In genomic region chr19:16454519-16454918, GRCh38 we compare ENCODE assay signal across 19 cellular contexts. TPM values are rescaled to one million over a fixed set of nuclear protein-coding genes. Genes with fewer than 3 reads are reported as not detected.
DNase-seq lines count a peak whose midpoint lies in the region; TF ChIP-seq lines count a peak whose summit lies in the region.
"Had no signal": no experiment of that assay in that cellular context is flagged by ENCODE, and none has a peak within 500 bp of the region (broad histone marks: within the 10 kb centered on the region; RNA-seq: fewer than 3 reads in every experiment).

No MANE protein-coding gene starts in this region.

- peaks cover 6% of the 10 kb centered on the region for H3K36me3 ChIP-seq in OCI-LY1 (ENCODE audit: insufficient read depth, low read length)
- H3K36me3 ChIP-seq in stomach = no peaks in the 10 kb centered on the region
- H3K36me3 ChIP-seq in mesendoderm (ENCODE audit: control insufficient read depth, insufficient read depth, low read length) = no peaks in the 10 kb centered on the region

- H3K27ac ChIP-seq in OCI-LY1 (ENCODE audit: low read depth, low read length, poor library complexity, severe bottlenecking) (peak overlapping the region; percentile 59), cingulate gyrus (ENCODE audit: low read depth, low read length) (peak overlapping the region; percentile 24), stomach (peak overlapping the region in 4 of 5 donors; percentile 3 to 34 (median 12)), mesendoderm (ENCODE audit: low read depth, low read length) (no peak overlapping the region)
- H3K27ac ChIP-seq: foreskin keratinocyte had no signal

- peaks cover 25% of the 10 kb centered on the region for H3K79me1 ChIP-seq in mesendoderm (ENCODE audit: low read length)

- H2BK5ac ChIP-seq in mesendoderm (ENCODE audit: low read length) = no peak overlapping the region

- H4K8ac ChIP-seq in mesendoderm (ENCODE audit: low read depth, low read length) = no peak overlapping the region

- TF ChIP-seq EP300 in stomach (IDR thresholded peaks at IDR 0.05) = no peak

- intact Hi-C loops in stomach (cut with DNase I; ENCODE audit: low total_unique reads) = no loop called here

- peaks cover 83% of the 10 kb centered on the region for H3K79me2 ChIP-seq in OCI-LY1 (ENCODE audit: insufficient read depth, low read length)
- peaks cover 31% of the 10 kb centered on the region for H3K79me2 ChIP-seq in mesendoderm (ENCODE audit: control insufficient read depth, insufficient read depth, low read length)

- DNase-seq in mesothelial cell of epicardium (ENCODE audit: low spot score in 2 of 2, unreplicated experiment in 2 of 2) = no peak
- DNase-seq in stomach = no peak
- DNase-seq in mesendoderm = no peak
- no peak for DNase-seq in A172 (ENCODE audit: low spot score)
- DNase-seq in dedifferentiated amniotic fluid mesenchymal stem cell (ENCODE audit: extremely low spot score) = no peak
- DNase-seq: activated CD4-positive, alpha-beta T cell treated with anti-CD3 and anti-CD28 coated beads, Interleukin-2, amount 10 ng/mL, durations not matched to agents 7 days and 5 days; effector memory CD4-positive, alpha-beta T cell; foreskin keratinocyte; GF-D8; NCI-H1105; NCI-H345; OCI-M1; stimulated activated CD4-positive, alpha-beta T cell treated with anti-CD3 and anti-CD28 coated beads, Interleukin-4, amount 100 ng/mL, for 1 hour; stimulated activated naive CD4-positive, alpha-beta T cell had no signal

- H3K4me1 Mint-ChIP-seq in mesothelial cell of epicardium = peaks cover 38% of the 10 kb centered on the region

- no peak for TF ChIP-seq POLR2A in stomach (IDR thresholded peaks at IDR 0.05)

- peak overlapping the region; percentile 91 for H3K27ac Mint-ChIP-seq in mesothelial cell of epicardium
- H3K27ac Mint-ChIP-seq: activated CD4-positive, alpha-beta T cell treated with anti-CD3 and anti-CD28 coated beads, Interleukin-2, amount 10 ng/mL, durations not matched to agents 7 days and 5 days had no signal

- peaks cover 7% of the 10 kb centered on the region for H3K36me3 Mint-ChIP-seq in mesothelial cell of epicardium

- no peak overlapping the region for H4K5ac ChIP-seq in mesendoderm (ENCODE audit: low read length)

- no peak overlapping the region for H3K23ac ChIP-seq in mesendoderm (ENCODE audit: low read length)

- no peak overlapping the region for H3K18ac ChIP-seq in mesendoderm (ENCODE audit: low read length)

- H2AFZ ChIP-seq in OCI-LY1 (ENCODE audit: low read length) = no peak overlapping the region

- no peaks in the 10 kb centered on the region for H3K9me2 ChIP-seq in OCI-LY1 (ENCODE audit: low read depth, low read length)

- H3K56ac ChIP-seq in mesendoderm (ENCODE audit: low read length) = no peak overlapping the region

- H3F3A ChIP-seq in OCI-LY1 (ENCODE audit: insufficient read depth, low read length) = no peaks in the 10 kb centered on the region

- no peak overlapping the region; the same call in 1 of the 2 replicates for H3K4me2 ChIP-seq in OCI-LY1 (ENCODE audit: low read length)
- H3K4me2 ChIP-seq in mesendoderm (ENCODE audit: low read length) = no peak overlapping the region

- no peak overlapping the region for H2AK5ac ChIP-seq in mesendoderm (ENCODE audit: low read length)

- H3K27me3 ChIP-seq in OCI-LY1 (ENCODE audit: insufficient read depth, low read length) = no peaks in the 10 kb centered on the region
- H3K27me3 ChIP-seq in stomach = no peaks in the 10 kb centered on the region
- H3K27me3 ChIP-seq in mesendoderm (ENCODE audit: insufficient read depth, low read length, poor library complexity) = no peaks in the 10 kb centered on the region
- H3K27me3 ChIP-seq: foreskin keratinocyte had no signal

- no peak overlapping the region for H3K4ac ChIP-seq in mesendoderm (ENCODE audit: low read depth, low read length)

- H2BK15ac ChIP-seq in mesendoderm (replicated peaks; ENCODE audit: low read depth) = no peak overlapping the region

- H3K9ac ChIP-seq in OCI-LY1 (ENCODE audit: low read length) (peak overlapping the region; percentile 9; the same call in 1 of the 2 replicates), mesendoderm (ENCODE audit: low read length) (no peak overlapping the region)

- 62 to 74% (median 71%) methylated on average over 5 of the region's 5 CpGs for WGBS in stomach, 5 donors
- no CpG with 5 or more reads among the region's 5 CpGs for WGBS in mesendoderm (ENCODE audit: extremely low coverage, insufficient coverage, low lambda C conversion rate)

- H3K27me3 Mint-ChIP-seq in mesothelial cell of epicardium (ENCODE audit: low read depth) = no peaks in the 10 kb centered on the region
- H3K27me3 Mint-ChIP-seq: activated CD4-positive, alpha-beta T cell treated with anti-CD3 and anti-CD28 coated beads, Interleukin-2, amount 10 ng/mL, durations not matched to agents 7 days and 5 days had no signal

- H3K9me3 Mint-ChIP-seq in mesothelial cell of epicardium = no peaks in the 10 kb centered on the region

- H2BK120ac ChIP-seq in mesendoderm (ENCODE audit: low read depth, low read length) = no peak overlapping the region

- no peak overlapping the region for H3K4me3 ChIP-seq in OCI-LY1 (ENCODE audit: low read depth, low read length, poor library complexity, severe bottlenecking)
- H3K4me3 ChIP-seq in stomach = no peak overlapping the region
- no peak overlapping the region for H3K4me3 ChIP-seq in mesendoderm (ENCODE audit: low read length)
- H3K4me3 ChIP-seq: K562 had no signal

- H3K9me3 ChIP-seq in OCI-LY1 (ENCODE audit: low read length) (no peaks in the 10 kb centered on the region), stomach (no peaks in the 10 kb centered on the region)

- H3K4me3 Mint-ChIP-seq in mesothelial cell of epicardium = no peak overlapping the region
- H3K4me3 Mint-ChIP-seq: activated CD4-positive, alpha-beta T cell treated with anti-CD3 and anti-CD28 coated beads, Interleukin-2, amount 10 ng/mL, durations not matched to agents 7 days and 5 days had no signal

- H3K4me1 ChIP-seq in OCI-LY1 (ENCODE audit: insufficient read depth, low read length, severe bottlenecking) (peaks cover 65% of the 10 kb centered on the region), stomach (peaks cover 40 to 80% (median 60%) of the 10 kb centered on the region in 4 donors), mesendoderm (ENCODE audit: control insufficient read depth, low read depth, low read length) (peaks cover 10% of the 10 kb centered on the region)

- TF ChIP-seq CTCF in OCI-LY1 (IDR thresholded peaks at IDR 0.05; ENCODE audit: low read length) = no peak
- TF ChIP-seq CTCF in mesothelial cell of epicardium (IDR thresholded peaks at IDR 0.05; ENCODE audit: unreplicated experiment) = no peak
- no peak for TF ChIP-seq CTCF in stomach (IDR thresholded peaks at IDR 0.05)

- H4K20me1 ChIP-seq in OCI-LY1 (ENCODE audit: insufficient read depth, low read length) = no peaks in the 10 kb centered on the region

RNA-seq across cellular contexts. Expression of gene EPS15L1, which starts 17.3 kb away (rescaled TPM):
- total RNA-seq in mesothelial cell of epicardium (53.8 to 60.3 TPM (median 54.7 TPM) in 3 replicates), stomach (10 to 100 TPM; 17.7 to 67.7 (median 26.1) TPM)
- 10 to 100 TPM; 15.6 to 20.2 (median 16.2) TPM for polyA plus RNA-seq in stomach
- polyA plus RNA-seq in mesendoderm (2013, experiment 1 of 2) = 13.7 TPM
- polyA plus RNA-seq in mesendoderm (2013, experiment 2 of 2) = 13.6 TPM
- 9.4 and 12.3 TPM in 2 replicates for total RNA-seq in A172 (2014; rRNA removed; shearing (Covaris generic))

RNA-seq across cellular contexts. Expression of gene CALR3, which starts 41.4 kb away (rescaled TPM):
- total RNA-seq in mesothelial cell of epicardium = not detected in 3 replicates
- not detected for total RNA-seq in stomach
- polyA plus RNA-seq in stomach = not detected
- 0.46 TPM for polyA plus RNA-seq in mesendoderm (2013, experiment 1 of 2)
- 0.46 TPM for polyA plus RNA-seq in mesendoderm (2013, experiment 2 of 2)
- not detected in 2 replicates for total RNA-seq in A172 (2014; rRNA removed; shearing (Covaris generic))
- total RNA-seq: activated CD4-positive, alpha-beta T cell treated with anti-CD3 and anti-CD28 coated beads, Interleukin-2, amount 10 ng/mL, durations not matched to agents 7 days and 5 days; foreskin keratinocyte; mucosa of gallbladder; T-helper 1 cell treated with Interleukin-12 subunit alpha and Interleukin-12 subunit beta and Interleukin-4 antibody, amounts not matched to agents 30 ng/mL and 1 ng/mL, for 36 hours had no signal

RNA-seq across cellular contexts. Expression of gene C19orf44, which starts 41.7 kb away (rescaled TPM):
- total RNA-seq in mesothelial cell of epicardium (6.0 to 7.3 TPM (median 6.4 TPM) in 3 replicates), stomach (10 to 100 TPM in 1 of 5 donors, 1 to 10 TPM in 3, not detected in 1; 2.6 to 40.3 (median 5.2) TPM)
- polyA plus RNA-seq in stomach = 1 to 10 TPM; 2.4 to 3.9 (median 3.2) TPM
- 2.4 TPM for polyA plus RNA-seq in mesendoderm (2013, experiment 1 of 2)
- polyA plus RNA-seq in mesendoderm (2013, experiment 2 of 2) = 2.4 TPM
- 3.4 and 4.2 TPM in 2 replicates for total RNA-seq in A172 (2014; rRNA removed; shearing (Covaris generic))
